ENCODE assay signal across 8 cellular contexts in the genomic region with DNA sequence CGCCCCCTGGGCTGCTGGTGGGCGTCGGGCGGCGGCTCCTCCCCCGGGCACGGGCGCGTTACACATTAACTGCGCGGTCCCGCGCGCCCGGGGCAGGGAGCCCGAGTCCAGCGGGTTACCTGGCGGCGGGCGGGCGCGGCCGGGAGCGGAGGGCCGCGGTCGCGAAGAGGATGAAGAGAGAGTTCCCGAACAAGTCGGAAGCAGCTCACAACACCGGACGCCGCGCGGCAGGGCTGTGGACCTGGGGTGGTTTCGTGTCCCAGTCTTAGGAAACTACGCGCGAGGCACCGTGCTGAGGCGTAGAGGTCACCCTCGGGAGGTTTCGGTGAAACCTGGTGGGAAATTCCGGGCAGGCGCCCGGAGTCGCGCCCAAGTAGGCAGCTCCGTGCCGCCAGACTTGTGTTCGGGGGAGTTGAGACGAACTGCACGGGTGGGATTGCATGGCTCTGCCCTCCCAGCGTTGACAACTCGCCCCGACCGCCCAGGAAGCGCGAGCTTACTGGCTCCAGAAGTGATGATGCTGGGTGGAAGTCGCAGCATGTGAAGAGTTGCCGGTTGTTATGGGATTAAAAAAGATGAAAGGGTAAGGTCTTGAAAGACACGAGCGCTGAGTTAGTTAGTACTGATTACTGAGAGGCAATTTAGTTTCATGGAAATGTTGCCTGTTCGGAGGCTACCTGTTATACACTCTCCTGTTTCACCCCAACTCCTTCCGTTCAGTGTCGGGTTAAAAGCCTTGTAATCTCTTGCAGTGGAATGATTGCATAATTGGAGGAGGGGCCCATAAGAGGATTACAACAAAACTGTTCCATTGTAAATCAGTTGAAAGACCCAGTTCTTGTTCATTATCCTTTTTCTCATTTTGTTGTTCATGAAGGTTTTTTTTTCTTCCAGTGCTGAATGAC. TPM values are rescaled to one million over a fixed set of nuclear protein-coding genes. Genes with fewer than 3 reads are reported as not detected.
DNase-seq lines count a peak whose midpoint lies in the region; ATAC-seq, FAIRE-seq and TF ChIP-seq lines count a peak whose summit lies in the region.

No MANE protein-coding gene starts in this region.

- TF ChIP-seq RAD21 in HepG2 (CRISPR knock-in tag; IDR thresholded peaks at IDR 0.05) = no peak

- peak overlapping the region; percentile 75 for H3K9ac ChIP-seq in HepG2 (ENCODE audit: insufficient read depth, low read depth, low read length)

- peak overlapping the region; percentile 61 for H3K27ac Mint-ChIP-seq in dendritic cell treated with granulocyte-macrophage colony-stimulating factor and Interleukin-4, amounts not matched to agents 40 ng/mL and 50 ng/mL, for 4 days

- BruUV-seq in HepG2 (replicated peaks; lab: Mats Ljungman, UMichigan) = TSS peak; percentile 91

- H3K9me3 Mint-ChIP-seq in dendritic cell treated with granulocyte-macrophage colony-stimulating factor and Interleukin-4, amounts not matched to agents 40 ng/mL and 50 ng/mL, for 4 days = no peaks in the 10 kb centered on the region

- peak in 1 of 2 experiments; percentile 45; a peak in 1 of 4 replicates for TF ChIP-seq POLR2A in HepG2 (IDR thresholded peaks at IDR 0.05; ENCODE audit: insufficient read depth in 1 of 2, low read depth in 2 of 2, low read length in 2 of 2)

- in situ Hi-C loops in HepG2 (cut with HindIII; ENCODE audit: extremely low pct_ligation_motif_present, low pct_unique_long_range_greater_than_20kb) = no loop called here

- H3K79me2 ChIP-seq in ACC112 (ENCODE audit: control insufficient read depth, insufficient read depth, low read length, unreplicated experiment) (no peaks in the 10 kb centered on the region), HepG2 (ENCODE audit: insufficient read depth, low read length) (peaks cover 28% of the 10 kb centered on the region)

- H4K20me1 ChIP-seq in HepG2 (ENCODE audit: insufficient read depth, low read length) = no peaks in the 10 kb centered on the region

- H3K4me1 Mint-ChIP-seq in dendritic cell treated with granulocyte-macrophage colony-stimulating factor and Interleukin-4, amounts not matched to agents 40 ng/mL and 50 ng/mL, for 4 days (ENCODE audit: low read depth) = peaks cover 12% of the 10 kb centered on the region

- peak overlapping the region; percentile 68 for H2AFZ ChIP-seq in ACC112 (ENCODE audit: low read length, unreplicated experiment)
- H2AFZ ChIP-seq in HepG2 (ENCODE audit: low read length) = peak overlapping the region; percentile 72

- ATAC-seq in GM18873 (IDR thresholded peaks at IDR 0.05; ENCODE audit: low FRiP score, unreplicated experiment) (peak; percentile 43), HG03139 (IDR thresholded peaks at IDR 0.05; ENCODE audit: unreplicated experiment) (peak; percentile 40), HepG2 (peak; percentile 83)

- H3K4me2 ChIP-seq in HepG2 (ENCODE audit: low read depth, low read length) = peak overlapping the region; percentile 69

- peak overlapping the region; percentile 81 for H3K4me3 ChIP-seq in ACC112 (ENCODE audit: low read depth, low read length)
- H3K4me3 ChIP-seq in HepG2 (replicated peaks in 1 of 3; ENCODE audit: insufficient read depth in 1 of 3, low read depth in 2 of 3, low read length in 3 of 3) = peak overlapping the region; percentile 74 to 86 (median 83)

- DNase-seq in NCI-H446 treated with DMSO at 0.1 percent for 48 hours (lab: John Stamatoyannopoulos, UW) (peak; percentile 8), HepG2 (ENCODE audit: low spot score) (peak; percentile 77)
- DNase-seq in activated CD4-positive, alpha-beta T cell treated with anti-CD3 and anti-CD28 coated beads for 48 hours = peak; percentile 65
- DNase-seq in stimulated activated CD4-positive, alpha-beta T cell treated with anti-CD3 and anti-CD28 coated beads, Interleukin-4, amount 100 ng/mL, for 24 hours = peak; percentile 61

- CTCF ChIA-PET in HepG2 (lab: Yijun Ruan, JAX; ENCODE audit: low intra/inter-chr PET ratio, low total read pairs) = no interaction called here

- FAIRE-seq in HepG2 (lab: Jason Lieb, UNC) = peak; percentile 72

- H3K27me3 ChIP-seq in ACC112 (ENCODE audit: insufficient read depth, low read length) = peaks cover 28% of the 10 kb centered on the region
- H3K27me3 ChIP-seq in HepG2 (ENCODE audit: control insufficient read depth in 1 of 2, insufficient read depth in 2 of 2, low read length in 2 of 2) = peaks cover 0 to 6% of the 10 kb centered on the region in 2 experiments; a peak in 2 of 5 replicates

- POLR2A ChIA-PET in HepG2 (lab: Yijun Ruan, JAX) = no interaction called here

- H3K27ac ChIP-seq in ACC112 (ENCODE audit: low read depth, low read length) (no peak overlapping the region), HepG2 (ENCODE audit: extremely low read length, insufficient read depth, low read length) (peak overlapping the region; percentile 89)

- H3K9me3 ChIP-seq in HepG2 (ENCODE audit: low read length) = no peaks in the 10 kb centered on the region

- H3K36me3 Mint-ChIP-seq in dendritic cell treated with granulocyte-macrophage colony-stimulating factor and Interleukin-4, amounts not matched to agents 40 ng/mL and 50 ng/mL, for 4 days (ENCODE audit: low read depth) = peaks cover 4% of the 10 kb centered on the region

- no peaks in the 10 kb centered on the region for H3K4me1 ChIP-seq in ACC112 (ENCODE audit: control insufficient read depth, insufficient read depth, low read length, unreplicated experiment)
- peaks cover 18% of the 10 kb centered on the region for H3K4me1 ChIP-seq in HepG2 (ENCODE audit: insufficient read depth, low read length)

- H3K36me3 ChIP-seq in ACC112 (ENCODE audit: insufficient read depth, low read length) (no peaks in the 10 kb centered on the region), HepG2 (replicated peaks in 1 of 2; ENCODE audit: control insufficient read depth in 1 of 2, insufficient read depth in 2 of 2, low read length in 2 of 2) (no peaks in the 10 kb centered on the region)

- 2% methylated on average over 23 of the region's 66 CpGs for WGBS in HepG2 (ENCODE audit: low lambda C conversion rate)

- H3K4me3 Mint-ChIP-seq in dendritic cell treated with granulocyte-macrophage colony-stimulating factor and Interleukin-4, amounts not matched to agents 40 ng/mL and 50 ng/mL, for 4 days = peak overlapping the region; percentile 82

- intact Hi-C loops in dendritic cell treated with granulocyte-macrophage colony-stimulating factor and Interleukin-4, amounts not matched to agents 40 ng/mL and 50 ng/mL, for 4 days (cut with micrococcal nuclease) = no loop called here
- intact Hi-C loops in HepG2 (cut with micrococcal nuclease; ENCODE audit: unreplicated experiment) = loop anchor here (10.0 kb wide), 1 partner anchor 85 kb away; a partner anchor contains a TSS

- peaks cover 18% of the 10 kb centered on the region for H3K27me3 Mint-ChIP-seq in dendritic cell treated with granulocyte-macrophage colony-stimulating factor and Interleukin-4, amounts not matched to agents 40 ng/mL and 50 ng/mL, for 4 days

- TF ChIP-seq CTCF in HepG2 (CRISPR knock-in tag; IDR thresholded peaks at IDR 0.05) = no peak

- no peak; a peak in 1 of 4 replicates for TF ChIP-seq EP300 in HepG2 (IDR thresholded peaks at IDR 0.05; ENCODE audit: low read depth in 2 of 2, low read length in 2 of 2)
- TF ChIP-seq EP300 in HepG2 (CRISPR knock-in tag; IDR thresholded peaks at IDR 0.05; ENCODE audit: borderline replicate concordance) = no peak

RNA-seq across cellular contexts. Expression of a gene that starts 0.9 kb away (rescaled TPM):
- total RNA-seq in HepG2 (2016; rRNA removed; fragmentation: Illumina TruSeq; extraction: Trizol) = 41.1 and 51.1 TPM in 2 replicates
- 67.4 and 73.6 TPM in 2 replicates for total RNA-seq in HepG2 (2016; cell fraction: cytosol; rRNA removed; fragmentation: Illumina TruSeq; extraction: Trizol; ENCODE audit: low read depth)
- 39.3 and 52.8 TPM in 2 replicates for total RNA-seq in HepG2 (2016; cell fraction: insoluble cytoplasmic fraction; rRNA removed; fragmentation: Illumina TruSeq; extraction: Trizol)
- 56.8 and 57.2 TPM in 2 replicates for total RNA-seq in HepG2 (2016; cell fraction: membrane; rRNA removed; fragmentation: Illumina TruSeq; extraction: Trizol)
- 43.3 and 51.3 TPM in 2 replicates for total RNA-seq in HepG2 (2016; cell fraction: nucleus; rRNA removed; fragmentation: Illumina TruSeq; extraction: Trizol)
- polyA plus RNA-seq in HepG2 (2011; rRNA removed) = 24.9 and 33.6 TPM in 2 replicates
- 8.7 and 11.4 TPM in 2 replicates for polyA plus RNA-seq in HepG2 (2011; cell fraction: cytosol; rRNA removed)
- polyA plus RNA-seq in HepG2 (2011; cell fraction: nucleus; rRNA removed) = 9.4 and 10.6 TPM in 2 replicates
- polyA plus RNA-seq in HepG2 (2012) = 16.7 and 17.5 TPM in 2 replicates
- 27.3 and 39.0 TPM in 2 replicates for polyA plus RNA-seq in HepG2 (2016; cell fraction: cytosol; fragmentation: Illumina TruSeq; extraction: Trizol; ENCODE audit: low read depth)
- polyA plus RNA-seq in HepG2 (2016; cell fraction: insoluble cytoplasmic fraction; fragmentation: Illumina TruSeq; extraction: Trizol; ENCODE audit: low read depth) = 47.4 and 60.4 TPM in 2 replicates
- polyA plus RNA-seq in HepG2 (2016; cell fraction: membrane; fragmentation: Illumina TruSeq; extraction: Trizol; ENCODE audit: low read depth) = 43.6 and 45.5 TPM in 2 replicates
- 41.0 and 43.7 TPM in 2 replicates for polyA plus RNA-seq in HepG2 (2016; cell fraction: nucleus; fragmentation: Illumina TruSeq; extraction: Trizol; ENCODE audit: insufficient read depth, low read depth)
- 23.4 and 53.0 TPM in 2 replicates for polyA minus RNA-seq in HepG2 (2011; rRNA and poly(A)+ RNA removed; ENCODE audit: low replicate concordance)
- 7.6 and 15.3 TPM in 2 replicates for polyA minus RNA-seq in HepG2 (2011; cell fraction: cytosol; rRNA and poly(A)+ RNA removed)
- polyA minus RNA-seq in HepG2 (2011; cell fraction: nucleus; rRNA and poly(A)+ RNA removed) = 36.6 and 52.2 TPM in 2 replicates

RNA-seq across cellular contexts. Expression of a gene that starts 40.4 kb away (rescaled TPM):
- not detected in 2 replicates for total RNA-seq in HepG2 (2016; rRNA removed; fragmentation: Illumina TruSeq; extraction: Trizol)
- total RNA-seq in HepG2 (2016; cell fraction: cytosol; rRNA removed; fragmentation: Illumina TruSeq; extraction: Trizol; ENCODE audit: low read depth) = not detected in 2 replicates
- not detected in 2 replicates for total RNA-seq in HepG2 (2016; cell fraction: insoluble cytoplasmic fraction; rRNA removed; fragmentation: Illumina TruSeq; extraction: Trizol)
- total RNA-seq in HepG2 (2016; cell fraction: membrane; rRNA removed; fragmentation: Illumina TruSeq; extraction: Trizol) = not detected in 2 replicates
- not detected in 2 replicates for total RNA-seq in HepG2 (2016; cell fraction: nucleus; rRNA removed; fragmentation: Illumina TruSeq; extraction: Trizol)
- not detected in 2 replicates for polyA plus RNA-seq in HepG2 (2011; rRNA removed)
- not detected in 2 replicates for polyA plus RNA-seq in HepG2 (2011; cell fraction: cytosol; rRNA removed)
- not detected in 2 replicates for polyA plus RNA-seq in HepG2 (2011; cell fraction: nucleus; rRNA removed)
- polyA plus RNA-seq in HepG2 (2012) = not detected in 2 replicates
- polyA plus RNA-seq in HepG2 (2016; cell fraction: cytosol; fragmentation: Illumina TruSeq; extraction: Trizol; ENCODE audit: low read depth) = not detected in 2 replicates
- not detected in 2 replicates for polyA plus RNA-seq in HepG2 (2016; cell fraction: insoluble cytoplasmic fraction; fragmentation: Illumina TruSeq; extraction: Trizol; ENCODE audit: low read depth)
- not detected in 2 replicates for polyA plus RNA-seq in HepG2 (2016; cell fraction: membrane; fragmentation: Illumina TruSeq; extraction: Trizol; ENCODE audit: low read depth)
- polyA plus RNA-seq in HepG2 (2016; cell fraction: nucleus; fragmentation: Illumina TruSeq; extraction: Trizol; ENCODE audit: insufficient read depth, low read depth) = not detected in 2 replicates
- polyA minus RNA-seq in HepG2 (2011; rRNA and poly(A)+ RNA removed; ENCODE audit: low replicate concordance) = 0.94 TPM in 1 of 2 replicates, not detected in the other
- not detected in 2 replicates for polyA minus RNA-seq in HepG2 (2011; cell fraction: cytosol; rRNA and poly(A)+ RNA removed)
- polyA minus RNA-seq in HepG2 (2011; cell fraction: nucleus; rRNA and poly(A)+ RNA removed) = 0.75 TPM in 1 of 2 replicates, not detected in the other

Comparison
In these comparisons a context has a peak if more than half of its experiments do, and no peak if none do; other contexts are left out.
1. DNase-seq: peak in every context shown above with its lines; median percentile 77 in HepG2; 65 in activated CD4-positive, alpha-beta T cell treated with anti-CD3 and anti-CD28 coated beads for 48 hours; 61 in stimulated activated CD4-positive, alpha-beta T cell treated with anti-CD3 and anti-CD28 coated beads, Interleukin-4, amount 100 ng/mL, for 24 hours; 8 in NCI-H446 treated with DMSO at 0.1 percent for 48 hours.